In the genomic region with DNA sequence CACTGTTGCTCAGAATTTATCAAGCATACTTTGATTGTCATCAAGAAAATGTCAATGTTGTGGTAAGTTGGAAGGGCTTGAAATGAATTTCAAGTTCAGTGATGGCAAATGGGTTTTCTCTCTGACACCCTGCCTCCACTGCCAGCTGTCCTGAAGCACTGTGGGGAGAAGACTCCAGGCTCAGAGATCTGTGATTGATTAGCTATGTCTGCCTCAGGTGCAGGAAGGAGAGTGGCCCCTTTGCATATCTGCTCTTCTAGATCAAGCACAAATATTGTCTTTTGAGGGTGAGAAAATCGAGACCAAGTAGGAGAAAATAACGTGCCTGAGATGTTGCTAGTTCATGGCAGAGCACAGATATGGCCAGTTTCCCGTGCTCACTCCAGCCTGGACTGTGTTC, we compare ENCODE assay signal across 26 cellular contexts.
"Had no signal": no experiment of that assay in that cellular context is flagged by ENCODE, and none has a peak within 500 bp of the region (broad histone marks: within the 10 kb centered on the region; RNA-seq: fewer than 3 reads in every experiment).

No MANE protein-coding gene starts in this region.

- ATAC-seq: activated CD8-positive, alpha-beta T cell treated with anti-CD3 and anti-CD28 coated beads for 36 hours; left colon; lower lobe of right lung; stimulated activated effector memory CD8-positive, alpha-beta T cell treated with anti-CD3 and anti-CD28 coated beads, Interleukin-12 subunit alpha, Interleukin-12 subunit beta, amount 100 ng/mL, for 72 hours; upper lobe of right lung had no signal

- H3K27ac ChIP-seq: dorsolateral prefrontal cortex, epithelial cell of prostate, lower lobe of right lung, parathyroid adenoma, sigmoid colon, thoracic aorta, upper lobe of right lung had no signal

- H3K27me3 ChIP-seq: sigmoid colon, upper lobe of right lung had no signal

- H3K9me3 Mint-ChIP-seq: activated CD8-positive, alpha-beta T cell treated with anti-CD3 and anti-CD28 coated beads for 36 hours; activated naive CD8-positive, alpha-beta T cell treated with anti-CD3 and anti-CD28 coated beads, Interleukin-2, amount 10 ng/mL, durations not matched to agents 7 days and 5 days; activated T-helper 2 cell treated with anti-CD3 and anti-CD28 coated beads, Interferon-gamma antibody, Interleukin-2, Interleukin-4, amounts not matched to agents 10 μg/mL and 5 μg/mL and 100 μg/mL, durations not matched to agents 14 hours and 24 hours and 36 hours; mesothelial cell of epicardium; nephron; stimulated activated effector memory CD8-positive, alpha-beta T cell treated with anti-CD3 and anti-CD28 coated beads, Interleukin-12 subunit alpha, Interleukin-12 subunit beta, amount 100 ng/mL, for 72 hours had no signal

- H3K4me3 ChIP-seq: dorsolateral prefrontal cortex, lower lobe of right lung, sigmoid colon, thoracic aorta, upper lobe of right lung had no signal

- FAIRE-seq: colon had no signal

- H3K9me3 ChIP-seq: lower lobe of right lung, sigmoid colon, thoracic aorta, upper lobe of right lung had no signal

- H3K36me3 ChIP-seq: lower lobe of right lung, sigmoid colon, thoracic aorta, upper lobe of right lung had no signal

- H2AFZ ChIP-seq: parathyroid adenoma had no signal

- DNase-seq: activated CD4-positive, alpha-beta T cell treated with anti-CD3 and anti-CD28 coated beads for 48 hours; activated CD4-positive, CD25-positive, alpha-beta regulatory T cell; activated CD8-positive, alpha-beta T cell treated with anti-CD3 and anti-CD28 coated beads for 36 hours; activated naive CD4-positive, alpha-beta T cell treated with Interleukin-2 at 50 U/mL for 16 hours; activated naive CD8-positive, alpha-beta T cell treated with anti-CD3 and anti-CD28 coated beads, Interleukin-2, amount 10 ng/mL, durations not matched to agents 7 days and 5 days; activated T-cell treated with anti-CD3 and anti-CD28 coated beads, Interleukin-2, amount 50 U/mL, for 1 hour; central memory CD4-positive, alpha-beta T cell; dorsolateral prefrontal cortex; foreskin fibroblast; glutamatergic neuron; hippocampal formation; islet precursor cell; left colon; lower lobe of right lung; sigmoid colon; stimulated activated CD4-positive, alpha-beta T cell treated with anti-CD3 and anti-CD28 coated beads, Interleukin-4, amount 100 ng/mL, for 24 hours; upper lobe of right lung had no signal

- H3K27ac Mint-ChIP-seq: activated CD8-positive, alpha-beta T cell treated with anti-CD3 and anti-CD28 coated beads for 36 hours; activated naive CD8-positive, alpha-beta T cell treated with anti-CD3 and anti-CD28 coated beads, Interleukin-2, amount 10 ng/mL, durations not matched to agents 7 days and 5 days; activated T-helper 2 cell treated with anti-CD3 and anti-CD28 coated beads, Interferon-gamma antibody, Interleukin-2, Interleukin-4, amounts not matched to agents 10 μg/mL and 5 μg/mL and 100 μg/mL, durations not matched to agents 14 hours and 24 hours and 36 hours; mesothelial cell of epicardium; nephron; stimulated activated effector memory CD8-positive, alpha-beta T cell treated with anti-CD3 and anti-CD28 coated beads, Interleukin-12 subunit alpha, Interleukin-12 subunit beta, amount 100 ng/mL, for 72 hours had no signal

- H3K4me3 Mint-ChIP-seq: activated CD8-positive, alpha-beta T cell treated with anti-CD3 and anti-CD28 coated beads for 36 hours; activated naive CD8-positive, alpha-beta T cell treated with anti-CD3 and anti-CD28 coated beads, Interleukin-2, amount 10 ng/mL, durations not matched to agents 7 days and 5 days; brain; mesothelial cell of epicardium; nephron; stimulated activated effector memory CD8-positive, alpha-beta T cell treated with anti-CD3 and anti-CD28 coated beads, Interleukin-12 subunit alpha, Interleukin-12 subunit beta, amount 100 ng/mL, for 72 hours had no signal

- H3K79me2 ChIP-seq: parathyroid adenoma had no signal

- H3K36me3 Mint-ChIP-seq: activated naive CD8-positive, alpha-beta T cell treated with anti-CD3 and anti-CD28 coated beads, Interleukin-2, amount 10 ng/mL, durations not matched to agents 7 days and 5 days; brain; mesothelial cell of epicardium; stimulated activated effector memory CD8-positive, alpha-beta T cell treated with anti-CD3 and anti-CD28 coated beads, Interleukin-12 subunit alpha, Interleukin-12 subunit beta, amount 100 ng/mL, for 72 hours had no signal

- H3K9ac ChIP-seq: parathyroid adenoma had no signal
